8 cellular contexts compared by ENCODE assay signal in genomic region chr7:113698556-113699220, GRCh38.
A peak's percentile ranks its signal among the peaks of the same experiment; 100 is the strongest.
DNase-seq lines count a peak whose midpoint lies in the region; ATAC-seq and TF ChIP-seq lines count a peak whose summit lies in the region.

No MANE protein-coding gene starts in this region.

- TF ChIP-seq CTCF in right atrium auricular region (IDR thresholded peaks at IDR 0.05): peak; percentile 23 to 76
- TF ChIP-seq CTCF in prostate gland (IDR thresholded peaks at IDR 0.05): peak in 2 of 4 experiments; percentile 13 to 37

- WGBS in right cardiac atrium: 38% methylated on average over 6 of the region's 6 CpGs
- WGBS in prostate gland: 41% methylated on average over 6 of the region's 6 CpGs

- no peak overlapping the region for H3K27ac ChIP-seq in right atrium auricular region
- H3K27ac ChIP-seq in right cardiac atrium (ENCODE audit: low read length): no peak overlapping the region
- H3K27ac ChIP-seq in prostate gland: no peak overlapping the region

- intact Hi-C loops in right cardiac atrium (cut with DNase I) (no loop called here), prostate gland (cut with DNase I) (no loop called here)

- H3K36me3 ChIP-seq in right atrium auricular region: no peaks in the 10 kb centered on the region
- H3K36me3 ChIP-seq in prostate gland: no peaks in the 10 kb centered on the region

- H3K4me1 ChIP-seq in right atrium auricular region: no peaks in the 10 kb centered on the region
- no peaks in the 10 kb centered on the region for H3K4me1 ChIP-seq in right cardiac atrium (ENCODE audit: control insufficient read depth, insufficient read depth, low read length)
- no peaks in the 10 kb centered on the region for H3K4me1 ChIP-seq in prostate gland (replicated peaks)

- no peak for TF ChIP-seq POLR2A in prostate gland (IDR thresholded peaks at IDR 0.05)

- in situ Hi-C loops in KBM-7 (cut with MboI; ENCODE audit: low pct_unique_long_range_greater_than_20kb, low sequenced_read_pairs): no loop called here

- DNase-seq in right atrium auricular region (ENCODE audit: low spot score) (no peak), right cardiac atrium (no peak), KBM-7 (peak; percentile 62), SW480 (ENCODE audit: low spot score) (peak; percentile 42), inferior parietal cortex (ENCODE audit: extremely low spot score) (peak; percentile 70), prostate gland (ENCODE audit: low spot score) (no peak)

- H3K27me3 ChIP-seq in right atrium auricular region (no peaks in the 10 kb centered on the region), right cardiac atrium (ENCODE audit: control insufficient read depth, insufficient read depth) (no peaks in the 10 kb centered on the region), prostate gland (replicated peaks; ENCODE audit: insufficient read depth) (no peaks in the 10 kb centered on the region)

- H3K4me3 ChIP-seq in right atrium auricular region: no peak overlapping the region
- no peak overlapping the region for H3K4me3 ChIP-seq in right cardiac atrium (ENCODE audit: low read length)
- H3K4me3 ChIP-seq in prostate gland: no peak overlapping the region

- H3K9me3 ChIP-seq in right atrium auricular region (no peaks in the 10 kb centered on the region), right cardiac atrium (ENCODE audit: control insufficient read depth, low read length) (no peaks in the 10 kb centered on the region), prostate gland (no peaks in the 10 kb centered on the region)

- ATAC-seq in right cardiac atrium (no peak), GM21619 (IDR thresholded peaks at IDR 0.05; ENCODE audit: unreplicated experiment) (no peak), GM21723 (IDR thresholded peaks at IDR 0.05; ENCODE audit: unreplicated experiment) (no peak)

Comparison
In these comparisons a context has a peak if more than half of its experiments do, and no peak if none do; other contexts are left out.
1. DNase-seq: peak in KBM-7 (single experiment), SW480 (single experiment) and inferior parietal cortex (single experiment); none in right atrium auricular region (single experiment), right cardiac atrium (0 of 3) and prostate gland (single experiment).